Comparison of ENCODE assay signal across 1 cellular context in genomic region chr4:185380320-185380719, GRCh38.
TF ChIP-seq lines count a peak whose summit lies in the region.

No MANE protein-coding gene starts in this region.

TF ChIP-seq in HepG2, 621 proteins besides CTCF, POLR2A, EP300 and RAD21 (continued from another document and continues in another):
- TF ChIP-seq SKIL (CRISPR knock-in tag; IDR thresholded peaks at IDR 0.05; ENCODE audit: borderline replicate concordance) = no peak
- no peak for TF ChIP-seq ZFP36L2 (CRISPR knock-in tag; IDR thresholded peaks at IDR 0.05)
- TF ChIP-seq ZNF549 (CRISPR knock-in tag; IDR thresholded peaks at IDR 0.05) = no peak
- no peak for TF ChIP-seq ZNF280B (CRISPR knock-in tag; IDR thresholded peaks at IDR 0.05; ENCODE audit: borderline replicate concordance)
- TF ChIP-seq TRIM24 (CRISPR knock-in tag; IDR thresholded peaks at IDR 0.05) = no peak
- peak; percentile 70 for TF ChIP-seq GATAD2A (CRISPR knock-in tag; IDR thresholded peaks at IDR 0.05)
- no peak for TF ChIP-seq ARID3A (IDR thresholded peaks at IDR 0.05; ENCODE audit: low read depth, low read length)
- no peak for TF ChIP-seq PCBP1 (IDR thresholded peaks at IDR 0.05; ENCODE audit: borderline replicate concordance, low read depth, low read length)
- TF ChIP-seq PHF8 (CRISPR knock-in tag; IDR thresholded peaks at IDR 0.05) = no peak
- TF ChIP-seq GLI4 (CRISPR knock-in tag; IDR thresholded peaks at IDR 0.05; ENCODE audit: borderline replicate concordance) = no peak
- no peak for TF ChIP-seq FOXP1 (IDR thresholded peaks at IDR 0.05)
- TF ChIP-seq FOXP1 (CRISPR knock-in tag; IDR thresholded peaks at IDR 0.05) = peak; percentile 73
- TF ChIP-seq HOXA5 (CRISPR knock-in tag; IDR thresholded peaks at IDR 0.05) = no peak
- TF ChIP-seq SMAD3 (CRISPR knock-in tag; IDR thresholded peaks at IDR 0.05) = no peak
- TF ChIP-seq RCOR2 (CRISPR knock-in tag; IDR thresholded peaks at IDR 0.05) = no peak
- TF ChIP-seq ZBTB37 (CRISPR knock-in tag; IDR thresholded peaks at IDR 0.05) = peak; percentile 90; the same call in 1 of the 2 replicates
- TF ChIP-seq ZNF660 (CRISPR knock-in tag; IDR thresholded peaks at IDR 0.05; ENCODE audit: borderline replicate concordance, low read depth) = no peak
- TF ChIP-seq RXRB (CRISPR knock-in tag; IDR thresholded peaks at IDR 0.05; ENCODE audit: borderline replicate concordance) = peak; percentile 61; the same call in 1 of the 2 replicates
- TF ChIP-seq ADNP (CRISPR knock-in tag; IDR thresholded peaks at IDR 0.05) = no peak
- no peak for TF ChIP-seq ZNF670 (CRISPR knock-in tag; IDR thresholded peaks at IDR 0.05; ENCODE audit: borderline replicate concordance)
- no peak for TF ChIP-seq REST (IDR thresholded peaks at IDR 0.05; ENCODE audit: borderline replicate concordance in 1 of 2, low read depth in 1 of 2, low read length in 2 of 2)
- TF ChIP-seq DNMT3B (CRISPR knock-in tag; conservative IDR thresholded peaks at IDR 0.05) = no peak
- no peak for TF ChIP-seq NPAS2 (CRISPR knock-in tag; IDR thresholded peaks at IDR 0.05; ENCODE audit: borderline replicate concordance)
- TF ChIP-seq THAP11 (CRISPR knock-in tag; IDR thresholded peaks at IDR 0.05) = peak; percentile 51; the same call in 1 of the 2 replicates
- TF ChIP-seq ZNF282 (IDR thresholded peaks at IDR 0.05; ENCODE audit: partially characterized antibody) = no peak
- peak; percentile 57; the same call in 1 of the 2 replicates for TF ChIP-seq ZNF460 (CRISPR knock-in tag; IDR thresholded peaks at IDR 0.05; ENCODE audit: borderline replicate concordance)
- no peak for TF ChIP-seq SNAPC5 (CRISPR knock-in tag; IDR thresholded peaks at IDR 0.05; ENCODE audit: borderline replicate concordance)
- 0 out of 2 replicates have a peak, but pooled peaks have one; percentile 27 for TF ChIP-seq PATZ1 (CRISPR knock-in tag; IDR thresholded peaks at IDR 0.05)
- TF ChIP-seq ZNF781 (CRISPR knock-in tag; IDR thresholded peaks at IDR 0.05; ENCODE audit: borderline replicate concordance, not compliant biosample characterization) = no peak
- TF ChIP-seq TMF1 (CRISPR knock-in tag; IDR thresholded peaks at IDR 0.05; ENCODE audit: low read depth) = no peak
- TF ChIP-seq ZC3H4 (CRISPR knock-in tag; IDR thresholded peaks at IDR 0.05; ENCODE audit: borderline replicate concordance) = no peak
- no peak for TF ChIP-seq ZSCAN21 (CRISPR knock-in tag; IDR thresholded peaks at IDR 0.05; ENCODE audit: borderline replicate concordance)
- no peak for TF ChIP-seq ZBTB44 (CRISPR knock-in tag; IDR thresholded peaks at IDR 0.05)
- no peak for TF ChIP-seq SIN3B (IDR thresholded peaks at IDR 0.05; ENCODE audit: low read length)
- no peak for TF ChIP-seq BRCA1 (CRISPR knock-in tag; IDR thresholded peaks at IDR 0.05)
- no peak for TF ChIP-seq ZNF510 (CRISPR knock-in tag; IDR thresholded peaks at IDR 0.05; ENCODE audit: low read depth)
- TF ChIP-seq ZNF430 (CRISPR knock-in tag; IDR thresholded peaks at IDR 0.05) = no peak
- no peak for TF ChIP-seq ELF1 (CRISPR knock-in tag; IDR thresholded peaks at IDR 0.05)
- TF ChIP-seq DNMT1 (CRISPR knock-in tag; IDR thresholded peaks at IDR 0.05) = no peak
- TF ChIP-seq KLF6 (CRISPR knock-in tag; IDR thresholded peaks at IDR 0.05) = no peak
- TF ChIP-seq AFF4 (CRISPR knock-in tag; IDR thresholded peaks at IDR 0.05) = no peak
- TF ChIP-seq ZIK1 (CRISPR knock-in tag; IDR thresholded peaks at IDR 0.05; ENCODE audit: borderline replicate concordance, low read depth) = no peak
- no peak; the same call in 1 of the 2 replicates for TF ChIP-seq FOXK2 (IDR thresholded peaks at IDR 0.05)
- peak; percentile 49; the same call in 1 of the 2 replicates for TF ChIP-seq ELF3 (CRISPR knock-in tag; IDR thresholded peaks at IDR 0.05)
- no peak for TF ChIP-seq SRSF1 (optimal IDR thresholded peaks at IDR 0.05; ENCODE audit: low read depth, low read length)
- no peak for TF ChIP-seq ZNF558 (CRISPR knock-in tag; IDR thresholded peaks at IDR 0.05; ENCODE audit: borderline replicate concordance)
- no peak for TF ChIP-seq ZNF546 (CRISPR knock-in tag; conservative IDR thresholded peaks at IDR 0.05)
